In the genomic region with DNA sequence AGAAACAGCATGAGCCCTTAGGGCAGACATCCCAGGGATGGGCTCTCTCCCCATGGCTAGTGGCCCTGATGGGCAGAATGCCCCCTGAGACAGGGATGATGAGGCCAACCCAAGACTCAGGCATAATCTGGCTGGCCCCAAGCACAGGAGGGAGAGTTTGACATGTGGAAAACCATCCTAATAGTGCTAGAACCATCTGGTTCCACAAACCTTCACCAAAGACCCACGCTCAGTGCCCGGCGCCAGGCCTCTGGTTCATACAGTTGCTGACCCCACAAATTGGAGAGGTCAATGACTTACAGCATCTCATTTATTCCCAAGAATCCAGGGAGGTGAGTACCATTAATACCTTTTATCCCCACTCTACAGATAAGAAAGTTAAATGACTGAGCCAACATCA, we compare ENCODE assay signal across 18 cellular contexts.
A peak's percentile ranks its signal among the peaks of the same experiment; 100 is the strongest.
DNase-seq lines count a peak whose midpoint lies in the region; ATAC-seq and TF ChIP-seq lines count a peak whose summit lies in the region.
"Had no signal": no experiment of that assay in that cellular context is flagged by ENCODE, and none has a peak within 500 bp of the region (broad histone marks: within the 10 kb centered on the region; RNA-seq: fewer than 3 reads in every experiment).

No MANE protein-coding gene starts in this region.

- ATAC-seq in body of pancreas (no peak), gastrocnemius medialis (no peak), upper lobe of left lung (ENCODE audit: low FRiP score in 2 of 2) (no peak), GM19023 (IDR thresholded peaks at IDR 0.05; ENCODE audit: unreplicated experiment) (no peak)
- ATAC-seq: activated CD4-positive, CD25-positive, alpha-beta regulatory T cell treated with anti-CD3 and anti-CD28 coated beads, Interleukin-2, amount 50 U/mL, for 24 hours had no signal

- TF ChIP-seq POLR2A in body of pancreas (IDR thresholded peaks at IDR 0.05): no peak
- no peak for TF ChIP-seq POLR2A in gastrocnemius medialis (IDR thresholded peaks at IDR 0.05)
- no peak for TF ChIP-seq POLR2A in upper lobe of left lung (IDR thresholded peaks at IDR 0.05)

- H3K4me3 ChIP-seq in body of pancreas (no peak overlapping the region), right atrium auricular region (no peak overlapping the region), gastrocnemius medialis (no peak overlapping the region), upper lobe of left lung (no peak overlapping the region)

- DNase-seq in body of pancreas: no peak
- no peak for DNase-seq in right atrium auricular region (ENCODE audit: low spot score)
- DNase-seq in gastrocnemius medialis: no peak
- DNase-seq in upper lobe of left lung: no peak
- no peak for DNase-seq in kidney tubule cell (ENCODE audit: low spot score)
- no peak for DNase-seq in activated naive CD4-positive, alpha-beta T cell treated with anti-CD3 and anti-CD28 coated beads, Interleukin-2, amount 10 ng/mL, durations not matched to agents 7 days and 5 days
- DNase-seq: AML-193; COR-L47; DND-41; erythroblast; NCI-H2107; NCI-H510A; stimulated activated CD4-positive, alpha-beta T cell treated with anti-CD3 and anti-CD28 coated beads, Interleukin-4, amount 100 ng/mL, for 1 hour had no signal

- H3K36me3 ChIP-seq in body of pancreas (replicated peaks in 1 of 2; ENCODE audit: insufficient read depth in 1 of 2, low read depth in 2 of 2) (no peaks in the 10 kb centered on the region), right atrium auricular region (peaks cover 24% of the 10 kb centered on the region), gastrocnemius medialis (no peaks in the 10 kb centered on the region), upper lobe of left lung (peaks cover 0 to 11% (median 0%) of the 10 kb centered on the region in 4 donors)
- H3K36me3 ChIP-seq: neutrophil had no signal

- H3K4me1 ChIP-seq in body of pancreas (peaks cover 91% of the 10 kb centered on the region), right atrium auricular region (peaks cover 0 to 100% of the 10 kb centered on the region in 2 donors), gastrocnemius medialis (peaks cover 86 to 94% of the 10 kb centered on the region in 2 donors), upper lobe of left lung (peaks cover 82 to 96% (median 90%) of the 10 kb centered on the region in 4 donors)

- CTCF ChIA-PET in activated naive CD4-positive, alpha-beta T cell treated with anti-CD3 and anti-CD28 coated beads, Interleukin-2, amount 10 ng/mL, durations not matched to agents 7 days and 5 days (lab: Charles Lee): no interaction called here

- no peaks in the 10 kb centered on the region for H3K9me3 Mint-ChIP-seq in activated naive CD4-positive, alpha-beta T cell treated with anti-CD3 and anti-CD28 coated beads, Interleukin-2, amount 10 ng/mL, durations not matched to agents 7 days and 5 days

- WGBS in body of pancreas, 2 donors: 95% methylated on average over 3 of the region's 3 CpGs; no CpG with 5 or more reads in 1 of the 2 donors
- 90% methylated on average over 3 of the region's 3 CpGs; no CpG with 5 or more reads in 1 of the 2 donors for WGBS in upper lobe of left lung, 2 donors

- no peaks in the 10 kb centered on the region for H3K36me3 Mint-ChIP-seq in activated naive CD4-positive, alpha-beta T cell treated with anti-CD3 and anti-CD28 coated beads, Interleukin-2, amount 10 ng/mL, durations not matched to agents 7 days and 5 days
- H3K36me3 Mint-ChIP-seq: activated naive CD8-positive, alpha-beta T cell had no signal

- H3K27me3 ChIP-seq in body of pancreas (no peaks in the 10 kb centered on the region), right atrium auricular region (no peaks in the 10 kb centered on the region), gastrocnemius medialis (no peaks in the 10 kb centered on the region), upper lobe of left lung (no peaks in the 10 kb centered on the region)

- H3K27ac ChIP-seq in body of pancreas: peak overlapping the region; percentile 5 to 92 (median 90)
- H3K27ac ChIP-seq in right atrium auricular region: peak overlapping the region; percentile 96 to 99
- peak overlapping the region; percentile 87 to 94 (median 92) for H3K27ac ChIP-seq in gastrocnemius medialis
- peak overlapping the region; percentile 89 to 95 (median 90) for H3K27ac ChIP-seq in upper lobe of left lung
- H3K27ac ChIP-seq: neutrophil, RWPE1 had no signal

- peaks cover 66% of the 10 kb centered on the region for H3K27me3 Mint-ChIP-seq in activated naive CD4-positive, alpha-beta T cell treated with anti-CD3 and anti-CD28 coated beads, Interleukin-2, amount 10 ng/mL, durations not matched to agents 7 days and 5 days

- TF ChIP-seq EP300 in upper lobe of left lung (IDR thresholded peaks at IDR 0.05): no peak

- intact Hi-C loops in body of pancreas (cut with DNase I): no loop called here
- intact Hi-C loops in gastrocnemius medialis (cut with DNase I; ENCODE audit: low total_unique reads): loop anchor here (10.0 kb wide), 2 partner anchors 378 to 1212 kb away; a partner anchor contains a TSS

- in situ Hi-C loops in gastrocnemius medialis (cut with MboI; ENCODE audit: low sequenced_read_pairs in 4 of 4): no loop called here

- H3K9me3 ChIP-seq in body of pancreas (no peaks in the 10 kb centered on the region), right atrium auricular region (no peaks in the 10 kb centered on the region), gastrocnemius medialis (no peaks in the 10 kb centered on the region), upper lobe of left lung (no peaks in the 10 kb centered on the region)
- H3K9me3 ChIP-seq: neutrophil had no signal

- TF ChIP-seq CTCF in body of pancreas (IDR thresholded peaks at IDR 0.05) (no peak), right atrium auricular region (IDR thresholded peaks at IDR 0.05) (no peak), gastrocnemius medialis (IDR thresholded peaks at IDR 0.05 in 4 of 5, conservative IDR thresholded peaks at IDR 0.05 in 1 of 5) (no peak), upper lobe of left lung (IDR thresholded peaks at IDR 0.05) (no peak)

- H3K4me3 Mint-ChIP-seq in activated naive CD4-positive, alpha-beta T cell treated with anti-CD3 and anti-CD28 coated beads, Interleukin-2, amount 10 ng/mL, durations not matched to agents 7 days and 5 days: no peak overlapping the region
- H3K4me3 Mint-ChIP-seq: activated naive CD8-positive, alpha-beta T cell had no signal

- H3K4me1 Mint-ChIP-seq in activated naive CD4-positive, alpha-beta T cell treated with anti-CD3 and anti-CD28 coated beads, Interleukin-2, amount 10 ng/mL, durations not matched to agents 7 days and 5 days: peaks cover 23% of the 10 kb centered on the region

- H3K27ac Mint-ChIP-seq in activated naive CD4-positive, alpha-beta T cell treated with anti-CD3 and anti-CD28 coated beads, Interleukin-2, amount 10 ng/mL, durations not matched to agents 7 days and 5 days: no peak overlapping the region
- H3K27ac Mint-ChIP-seq: activated naive CD8-positive, alpha-beta T cell had no signal
